Comparison of ENCODE assay signal across 1 cellular context in the genomic region with DNA sequence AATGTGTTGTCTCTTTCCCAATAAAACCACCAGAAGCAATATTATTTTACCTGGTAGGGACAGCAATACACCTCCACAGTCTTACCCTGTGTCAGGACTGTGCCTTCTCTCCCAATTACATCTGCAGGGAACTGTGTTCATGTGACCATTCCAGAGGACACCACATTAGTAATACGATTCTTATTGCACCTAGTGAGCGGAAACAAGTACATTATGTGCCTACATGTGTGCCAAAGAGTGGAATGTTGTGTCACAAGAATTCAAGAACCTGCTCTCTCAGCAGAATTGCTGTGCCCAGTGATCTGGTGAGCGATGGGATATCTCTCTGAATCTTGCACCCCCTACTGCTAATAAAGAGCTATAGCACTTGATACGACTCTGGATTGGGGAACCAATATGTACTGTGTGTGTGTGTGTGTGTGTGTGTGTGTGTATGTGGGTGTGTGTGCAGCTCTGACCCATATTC.
TF ChIP-seq lines count a peak whose summit lies in the region.

No MANE protein-coding gene starts in this region.

TF ChIP-seq in HepG2, 621 proteins besides CTCF, POLR2A, EP300 and RAD21 (continued from another document):
- TF ChIP-seq, protein P1, sequence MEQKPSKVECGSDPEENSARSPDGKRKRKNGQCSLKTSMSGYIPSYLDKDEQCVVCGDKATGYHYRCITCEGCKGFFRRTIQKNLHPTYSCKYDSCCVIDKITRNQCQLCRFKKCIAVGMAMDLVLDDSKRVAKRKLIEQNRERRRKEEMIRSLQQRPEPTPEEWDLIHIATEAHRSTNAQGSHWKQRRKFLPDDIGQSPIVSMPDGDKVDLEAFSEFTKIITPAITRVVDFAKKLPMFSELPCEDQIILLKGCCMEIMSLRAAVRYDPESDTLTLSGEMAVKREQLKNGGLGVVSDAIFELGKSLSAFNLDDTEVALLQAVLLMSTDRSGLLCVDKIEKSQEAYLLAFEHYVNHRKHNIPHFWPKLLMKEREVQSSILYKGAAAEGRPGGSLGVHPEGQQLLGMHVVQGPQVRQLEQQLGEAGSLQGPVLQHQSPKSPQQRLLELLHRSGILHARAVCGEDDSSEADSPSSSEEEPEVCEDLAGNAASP (CRISPR knock-in tag; IDR thresholded peaks at IDR 0.05; ENCODE audit: borderline replicate concordance) = no peak
- TF ChIP-seq ZC3H4 (CRISPR knock-in tag; IDR thresholded peaks at IDR 0.05; ENCODE audit: borderline replicate concordance) = no peak
- TF ChIP-seq, protein P2, sequence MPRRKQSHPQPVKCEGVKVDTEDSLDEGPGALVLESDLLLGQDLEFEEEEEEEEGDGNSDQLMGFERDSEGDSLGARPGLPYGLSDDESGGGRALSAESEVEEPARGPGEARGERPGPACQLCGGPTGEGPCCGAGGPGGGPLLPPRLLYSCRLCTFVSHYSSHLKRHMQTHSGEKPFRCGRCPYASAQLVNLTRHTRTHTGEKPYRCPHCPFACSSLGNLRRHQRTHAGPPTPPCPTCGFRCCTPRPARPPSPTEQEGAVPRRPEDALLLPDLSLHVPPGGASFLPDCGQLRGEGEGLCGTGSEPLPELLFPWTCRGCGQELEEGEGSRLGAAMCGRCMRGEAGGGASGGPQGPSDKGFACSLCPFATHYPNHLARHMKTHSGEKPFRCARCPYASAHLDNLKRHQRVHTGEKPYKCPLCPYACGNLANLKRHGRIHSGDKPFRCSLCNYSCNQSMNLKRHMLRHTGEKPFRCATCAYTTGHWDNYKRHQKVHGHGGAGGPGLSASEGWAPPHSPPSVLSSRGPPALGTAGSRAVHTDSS (CRISPR knock-in tag; conservative IDR thresholded peaks at IDR 0.05) = no peak
- TF ChIP-seq HOXA9 (CRISPR knock-in tag; IDR thresholded peaks at IDR 0.05; ENCODE audit: borderline replicate concordance) = no peak
- TF ChIP-seq, protein P3, sequence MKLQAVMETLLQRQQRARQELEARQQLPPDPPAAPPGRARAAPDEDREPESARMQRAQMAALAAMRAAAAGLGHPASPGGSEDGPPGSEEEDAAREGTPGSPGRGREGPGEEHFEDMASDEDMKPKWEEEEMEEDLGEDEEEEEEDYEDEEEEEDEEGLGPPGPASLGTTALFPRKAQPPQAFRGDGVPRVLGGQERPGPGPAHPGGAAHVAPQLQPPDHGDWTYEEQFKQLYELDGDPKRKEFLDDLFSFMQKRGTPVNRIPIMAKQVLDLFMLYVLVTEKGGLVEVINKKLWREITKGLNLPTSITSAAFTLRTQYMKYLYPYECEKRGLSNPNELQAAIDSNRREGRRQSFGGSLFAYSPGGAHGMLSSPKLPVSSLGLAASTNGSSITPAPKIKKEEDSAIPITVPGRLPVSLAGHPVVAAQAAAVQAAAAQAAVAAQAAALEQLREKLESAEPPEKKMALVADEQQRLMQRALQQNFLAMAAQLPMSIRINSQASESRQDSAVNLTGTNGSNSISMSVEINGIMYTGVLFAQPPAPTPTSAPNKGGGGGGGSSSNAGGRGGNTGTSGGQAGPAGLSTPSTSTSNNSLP (IDR thresholded peaks at IDR 0.05; ENCODE audit: low read depth, low read length) = peak; percentile 87
- TF ChIP-seq, protein P4, sequence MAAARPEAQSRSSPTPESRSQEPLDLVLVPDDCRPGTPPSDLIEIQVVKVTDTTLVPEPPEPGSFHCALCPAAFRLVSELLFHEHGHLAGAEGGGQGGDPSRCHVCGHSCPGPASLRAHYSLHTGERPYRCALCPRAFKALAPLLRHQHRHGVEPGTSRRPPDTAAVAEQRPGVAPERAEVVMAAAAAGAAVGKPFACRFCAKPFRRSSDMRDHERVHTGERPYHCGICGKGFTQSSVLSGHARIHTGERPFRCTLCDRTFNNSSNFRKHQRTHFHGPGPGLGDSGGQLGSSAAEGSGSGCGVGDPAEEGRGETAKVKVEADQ (CRISPR knock-in tag; IDR thresholded peaks at IDR 0.05; ENCODE audit: borderline replicate concordance) = no peak
- TF ChIP-seq NBN (conservative IDR thresholded peaks at IDR 0.05) = no peak
- TF ChIP-seq RARA (CRISPR knock-in tag; IDR thresholded peaks at IDR 0.05) = no peak
- TF ChIP-seq MAFK (conservative IDR thresholded peaks at IDR 0.05 in 1 of 2, IDR thresholded peaks at IDR 0.05 in 1 of 2; ENCODE audit: low read length in 2 of 2) = peak; percentile 31 to 54; a peak in 1 of 4 replicates
- TF ChIP-seq, protein P5, sequence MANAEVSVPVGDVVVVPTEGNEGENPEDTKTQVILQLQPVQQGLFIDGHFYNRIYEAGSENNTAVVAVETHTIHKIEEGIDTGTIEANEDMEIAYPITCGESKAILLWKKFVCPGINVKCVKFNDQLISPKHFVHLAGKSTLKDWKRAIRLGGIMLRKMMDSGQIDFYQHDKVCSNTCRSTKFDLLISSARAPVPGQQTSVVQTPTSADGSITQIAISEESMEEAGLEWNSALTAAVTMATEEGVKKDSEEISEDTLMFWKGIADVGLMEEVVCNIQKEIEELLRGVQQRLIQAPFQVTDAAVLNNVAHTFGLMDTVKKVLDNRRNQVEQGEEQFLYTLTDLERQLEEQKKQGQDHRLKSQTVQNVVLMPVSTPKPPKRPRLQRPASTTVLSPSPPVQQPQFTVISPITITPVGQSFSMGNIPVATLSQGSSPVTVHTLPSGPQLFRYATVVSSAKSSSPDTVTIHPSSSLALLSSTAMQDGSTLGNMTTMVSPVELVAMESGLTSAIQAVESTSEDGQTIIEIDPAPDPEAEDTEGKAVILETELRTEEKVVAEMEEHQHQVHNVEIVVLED (CRISPR knock-in tag; IDR thresholded peaks at IDR 0.05; ENCODE audit: borderline replicate concordance) = no peak
- TF ChIP-seq ZNF670 (CRISPR knock-in tag; IDR thresholded peaks at IDR 0.05; ENCODE audit: borderline replicate concordance) = no peak
- TF ChIP-seq PHB2 (IDR thresholded peaks at IDR 0.05; ENCODE audit: partially characterized antibody) = no peak
- no peak for TF ChIP-seq ZSCAN20 (CRISPR knock-in tag; IDR thresholded peaks at IDR 0.05; ENCODE audit: borderline replicate concordance)
- no peak for TF ChIP-seq TCF12 (IDR thresholded peaks at IDR 0.05)
- no peak for TF ChIP-seq TCF12 (CRISPR knock-in tag; IDR thresholded peaks at IDR 0.05)
- no peak for TF ChIP-seq ZNF205 (CRISPR knock-in tag; IDR thresholded peaks at IDR 0.05)
- TF ChIP-seq MATR3 (CRISPR knock-in tag; IDR thresholded peaks at IDR 0.05) = no peak
- TF ChIP-seq KLF16 (CRISPR knock-in tag; IDR thresholded peaks at IDR 0.05) = no peak
- no peak for TF ChIP-seq CAMTA2 (CRISPR knock-in tag; IDR thresholded peaks at IDR 0.05; ENCODE audit: borderline replicate concordance)
- TF ChIP-seq, protein P6, sequence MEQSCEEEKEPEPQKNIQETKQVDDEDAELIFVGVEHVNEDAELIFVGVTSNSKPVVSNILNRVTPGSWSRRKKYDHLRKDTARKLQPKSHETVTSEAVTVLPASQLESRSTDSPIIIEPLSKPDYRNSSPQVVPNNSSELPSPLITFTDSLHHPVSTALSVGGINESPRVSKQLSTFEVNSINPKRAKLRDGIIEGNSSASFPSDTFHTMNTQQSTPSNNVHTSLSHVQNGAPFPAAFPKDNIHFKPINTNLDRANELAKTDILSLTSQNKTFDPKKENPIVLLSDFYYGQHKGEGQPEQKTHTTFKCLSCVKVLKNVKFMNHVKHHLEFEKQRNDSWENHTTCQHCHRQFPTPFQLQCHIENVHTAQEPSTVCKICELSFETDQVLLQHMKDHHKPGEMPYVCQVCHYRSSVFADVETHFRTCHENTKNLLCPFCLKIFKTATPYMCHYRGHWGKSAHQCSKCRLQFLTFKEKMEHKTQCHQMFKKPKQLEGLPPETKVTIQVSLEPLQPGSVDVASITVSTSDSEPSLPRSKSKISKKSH (CRISPR knock-in tag; IDR thresholded peaks at IDR 0.05; ENCODE audit: borderline replicate concordance) = no peak
- no peak for TF ChIP-seq KDM5B (CRISPR knock-in tag; IDR thresholded peaks at IDR 0.05; ENCODE audit: borderline replicate concordance)
- TF ChIP-seq NCOR1 (IDR thresholded peaks at IDR 0.05; ENCODE audit: borderline replicate concordance, low read length) = no peak
- TF ChIP-seq CCDC6 (CRISPR knock-in tag; IDR thresholded peaks at IDR 0.05) = no peak
- TF ChIP-seq STAG1 (CRISPR knock-in tag; IDR thresholded peaks at IDR 0.05) = peak; percentile 26; the same call in 1 of the 2 replicates
- TF ChIP-seq, protein P7, sequence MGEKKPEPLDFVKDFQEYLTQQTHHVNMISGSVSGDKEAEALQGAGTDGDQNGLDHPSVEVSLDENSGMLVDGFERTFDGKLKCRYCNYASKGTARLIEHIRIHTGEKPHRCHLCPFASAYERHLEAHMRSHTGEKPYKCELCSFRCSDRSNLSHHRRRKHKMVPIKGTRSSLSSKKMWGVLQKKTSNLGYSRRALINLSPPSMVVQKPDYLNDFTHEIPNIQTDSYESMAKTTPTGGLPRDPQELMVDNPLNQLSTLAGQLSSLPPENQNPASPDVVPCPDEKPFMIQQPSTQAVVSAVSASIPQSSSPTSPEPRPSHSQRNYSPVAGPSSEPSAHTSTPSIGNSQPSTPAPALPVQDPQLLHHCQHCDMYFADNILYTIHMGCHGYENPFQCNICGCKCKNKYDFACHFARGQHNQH (CRISPR knock-in tag; IDR thresholded peaks at IDR 0.05) = no peak
- no peak for TF ChIP-seq CEBPG (CRISPR knock-in tag; IDR thresholded peaks at IDR 0.05)
- TF ChIP-seq NKX3-1 (CRISPR knock-in tag; IDR thresholded peaks at IDR 0.05) = no peak
- peak; percentile 34; the same call in 1 of the 2 replicates for TF ChIP-seq MAFF (IDR thresholded peaks at IDR 0.05; ENCODE audit: low read depth, low read length)
